ENCODE assay signal across 8 cellular contexts in the genomic region with DNA sequence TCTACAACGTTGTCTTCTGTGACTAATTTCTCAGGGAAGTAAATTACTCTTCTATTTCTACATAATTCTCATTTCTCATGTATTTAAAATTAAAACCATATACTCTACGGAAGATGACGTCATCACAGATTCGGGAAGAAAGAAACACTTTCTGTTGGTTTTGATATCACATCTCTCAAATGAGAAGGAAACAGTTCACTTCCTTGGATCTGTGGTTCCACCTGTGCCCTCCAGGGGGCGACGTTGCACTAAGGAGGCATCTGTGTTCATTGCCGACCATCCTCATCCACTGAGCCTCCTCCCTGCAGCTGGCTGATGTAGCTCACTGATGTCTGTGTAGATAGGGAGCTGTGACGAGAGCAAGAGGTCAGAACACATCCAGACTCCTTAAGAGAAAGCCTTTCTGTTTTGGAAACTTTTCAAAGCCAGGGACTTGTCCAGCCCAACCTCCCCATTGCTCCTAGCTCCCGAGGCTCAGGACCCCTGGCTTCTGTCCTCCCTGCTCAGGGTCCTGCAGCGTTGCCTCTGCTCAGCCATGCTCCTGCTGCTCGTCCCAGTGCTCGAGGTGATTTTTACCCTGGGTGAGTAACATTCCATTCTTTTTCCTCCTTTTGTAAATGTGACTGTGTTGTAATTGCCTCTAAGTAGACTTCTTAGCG.
DNase-seq lines count a peak whose midpoint lies in the region; ATAC-seq and TF ChIP-seq lines count a peak whose summit lies in the region.

No MANE protein-coding gene starts in this region.

- no peaks in the 10 kb centered on the region for H3K79me2 ChIP-seq in GM23248 (ENCODE audit: insufficient read depth)

- WGBS in GM23248 (ENCODE audit: low coverage in 1 of 2, low lambda C conversion rate in 2 of 2, missing lambda C conversion rate in 2 of 2), 2 experiments, result 17 to 19% methylated on average over 13 of the region's 13 CpGs

- H3K27ac ChIP-seq in GM23248, result no peak overlapping the region

- H3F3A ChIP-seq in GM23248 (ENCODE audit: insufficient read depth), result no peaks in the 10 kb centered on the region

- H2AFZ ChIP-seq in GM23248, result no peak overlapping the region

- no peaks in the 10 kb centered on the region for H4K20me1 ChIP-seq in GM23248 (ENCODE audit: insufficient read depth)

- in situ Hi-C loops in GM23248 (cut with MboI), result no loop called here

- H3K27me3 ChIP-seq in BJ (ENCODE audit: control insufficient read depth, insufficient read depth, low read length), result no peaks in the 10 kb centered on the region
- no peaks in the 10 kb centered on the region for H3K27me3 ChIP-seq in GM23248 (replicated peaks; ENCODE audit: insufficient read depth)

- no peaks in the 10 kb centered on the region for H3K9me2 ChIP-seq in GM23248 (ENCODE audit: insufficient read depth)

- no peaks in the 10 kb centered on the region for H3K4me1 ChIP-seq in GM23248 (ENCODE audit: insufficient read depth)

- H3K4me2 ChIP-seq in GM23248 (ENCODE audit: unreplicated experiment), result no peak overlapping the region

- no peak for TF ChIP-seq POLR2A in GM18505 (IDR thresholded peaks at IDR 0.05; ENCODE audit: borderline replicate concordance, extremely low read depth, insufficient read depth, insufficient read length)

- H3K9ac ChIP-seq in GM23248, result no peak overlapping the region

- no peaks in the 10 kb centered on the region for H3K9me3 ChIP-seq in GM23248 (ENCODE audit: low read depth)

- ATAC-seq in left lobe of liver (peak; percentile 49), GM18505 (IDR thresholded peaks at IDR 0.05; ENCODE audit: unreplicated experiment) (no peak)

- DNase-seq in BJ (ENCODE audit: low read depth) (no peak), GM23248 (peak; percentile 18), RPMI8226 (peak; percentile 20), left lobe of liver (ENCODE audit: low spot score) (no peak), DMS79 (lab: John Stamatoyannopoulos, UW) (no peak)
- DNase-seq in activated effector memory CD4-positive, alpha-beta T cell treated with Interleukin-2 at 50 U/mL for 16 hours, result peak; percentile 51
- DNase-seq in stimulated activated CD8-positive, alpha-beta memory T cell treated with anti-CD3 and anti-CD28 coated beads, Interleukin-15, amount 100 ng/mL, for 48 hours (ENCODE audit: low read depth in 2 of 2), result peak; percentile 47 to 55

- CTCF ChIA-PET in BJ (lab: Yijun Ruan, JAX), result no interaction called here

- H3K4me3 ChIP-seq in BJ (ENCODE audit: low read depth, low read length) (no peak overlapping the region), GM23248 (no peak overlapping the region)

- H3K36me3 ChIP-seq in BJ (ENCODE audit: control insufficient read depth, insufficient read depth, low read length), result no peaks in the 10 kb centered on the region
- H3K36me3 ChIP-seq in GM23248 (ENCODE audit: low read depth), result no peaks in the 10 kb centered on the region

- peak; percentile 40 for TF ChIP-seq CTCF in BJ (IDR thresholded peaks at IDR 0.05; ENCODE audit: insufficient read depth, low read depth, low read length)

- POLR2A ChIA-PET in BJ (lab: Charles Lee), result no interaction called here

Comparison
In these comparisons a context has a peak if more than half of its experiments do, and no peak if none do; other contexts are left out.
1. DNase-seq: peak in GM23248 (single experiment), RPMI8226 (single experiment), activated effector memory CD4-positive, alpha-beta T cell treated with Interleukin-2 at 50 U/mL for 16 hours (single experiment) and stimulated activated CD8-positive, alpha-beta memory T cell treated with anti-CD3 and anti-CD28 coated beads, Interleukin-15, amount 100 ng/mL, for 48 hours (2 of 2); none in BJ (single experiment), left lobe of liver (single experiment) and DMS79 (single experiment).